In the genomic region with DNA sequence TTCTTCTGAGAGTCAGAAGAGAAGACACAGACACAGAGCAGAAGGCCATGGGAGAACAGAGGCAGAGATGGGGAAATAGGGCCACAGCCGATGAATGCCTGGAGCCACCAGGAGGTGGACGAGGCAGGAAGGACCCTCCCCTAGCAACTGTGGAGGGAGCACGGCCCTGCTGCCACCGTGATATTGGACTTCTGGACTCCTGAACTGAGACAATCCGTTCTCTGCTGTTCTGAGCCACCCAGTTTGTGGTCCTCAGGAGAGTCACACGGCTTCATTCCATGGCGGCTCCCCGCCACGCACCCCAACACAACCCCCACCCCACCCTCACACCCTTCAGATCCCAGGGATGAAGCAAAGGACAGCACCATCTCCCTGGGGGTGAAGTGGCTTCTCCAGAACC, we compare ENCODE assay signal across 28 cellular contexts.
"Had no signal": no experiment of that assay in that cellular context is flagged by ENCODE, and none has a peak within 500 bp of the region (broad histone marks: within the 10 kb centered on the region; RNA-seq: fewer than 3 reads in every experiment).

No MANE protein-coding gene starts in this region.

- H3K4me1 Mint-ChIP-seq: stimulated activated naive B cell treated with anti-CD40 and anti-IgM and Interleukin-4, amounts not matched to agents 10 μg/mL and 1 μg/mL and 100 μg/mL, for 72 hours had no signal

- H3K4me3 ChIP-seq: colonic mucosa, esophagus muscularis mucosa, gastroesophageal sphincter, heart left ventricle, pancreas, right lobe of liver, thoracic aorta, tibial nerve, upper lobe of left lung, uterus had no signal

- H3K36me3 Mint-ChIP-seq: naive thymus-derived CD4-positive, alpha-beta T cell; stimulated activated naive B cell treated with anti-CD40 and anti-IgM and Interleukin-4, amounts not matched to agents 10 μg/mL and 1 μg/mL and 100 μg/mL, for 72 hours had no signal

- H3K4me3 Mint-ChIP-seq: dendritic cell treated with granulocyte-macrophage colony-stimulating factor and Interleukin-4, amounts not matched to agents 40 ng/mL and 50 ng/mL, for 4 days; naive thymus-derived CD4-positive, alpha-beta T cell; nephron; stimulated activated naive B cell treated with anti-CD40 and anti-IgM and Interleukin-4, amounts not matched to agents 10 μg/mL and 1 μg/mL and 100 μg/mL, for 72 hours; stimulated activated naive CD8-positive, alpha-beta T cell treated with anti-CD3 and anti-CD28 coated beads, Interleukin-15, Interleukin-2, amounts not matched to agents 100 ng/mL and 50 ng/mL, for 24 hours had no signal

- FAIRE-seq: endothelial cell of umbilical vein, islet of Langerhans, pancreas, small intestine had no signal

- H3K27me3 ChIP-seq: colonic mucosa, esophagus muscularis mucosa, foreskin keratinocyte, gastroesophageal sphincter, pancreas, right lobe of liver, tibial nerve, upper lobe of left lung, uterus had no signal

- H3K36me3 ChIP-seq: colonic mucosa, esophagus muscularis mucosa, gastroesophageal sphincter, heart left ventricle, pancreas, right lobe of liver, thoracic aorta, tibial nerve, upper lobe of left lung, uterus had no signal

- H3K27ac Mint-ChIP-seq: dendritic cell treated with granulocyte-macrophage colony-stimulating factor and Interleukin-4, amounts not matched to agents 40 ng/mL and 50 ng/mL, for 4 days; naive thymus-derived CD4-positive, alpha-beta T cell; nephron; progenitor cell of endocrine pancreas; stimulated activated naive B cell treated with anti-CD40 and anti-IgM and Interleukin-4, amounts not matched to agents 10 μg/mL and 1 μg/mL and 100 μg/mL, for 72 hours; stimulated activated naive CD8-positive, alpha-beta T cell treated with anti-CD3 and anti-CD28 coated beads, Interleukin-15, Interleukin-2, amounts not matched to agents 100 ng/mL and 50 ng/mL, for 24 hours had no signal

- H3K27ac ChIP-seq: colonic mucosa, esophagus muscularis mucosa, foreskin keratinocyte, gastroesophageal sphincter, heart left ventricle, pancreas, right lobe of liver, thoracic aorta, tibial nerve, upper lobe of left lung, uterus had no signal

- H3K27me3 Mint-ChIP-seq: dendritic cell treated with granulocyte-macrophage colony-stimulating factor and Interleukin-4, amounts not matched to agents 40 ng/mL and 50 ng/mL, for 4 days; stimulated activated naive CD8-positive, alpha-beta T cell treated with anti-CD3 and anti-CD28 coated beads, Interleukin-15, Interleukin-2, amounts not matched to agents 100 ng/mL and 50 ng/mL, for 24 hours had no signal

- H3K9me3 Mint-ChIP-seq: dendritic cell treated with granulocyte-macrophage colony-stimulating factor and Interleukin-4, amounts not matched to agents 40 ng/mL and 50 ng/mL, for 4 days; nephron; stimulated activated naive B cell treated with anti-CD40 and anti-IgM and Interleukin-4, amounts not matched to agents 10 μg/mL and 1 μg/mL and 100 μg/mL, for 72 hours; stimulated activated naive CD8-positive, alpha-beta T cell treated with anti-CD3 and anti-CD28 coated beads, Interleukin-15, Interleukin-2, amounts not matched to agents 100 ng/mL and 50 ng/mL, for 24 hours had no signal

- DNase-seq: colonic mucosa; effector memory CD4-positive, alpha-beta T cell; foreskin keratinocyte; hippocampal formation; kidney glomerular epithelial cell; mesendoderm; midbrain; naive thymus-derived CD4-positive, alpha-beta T cell; occipital lobe; small intestine; stimulated activated CD4-positive, alpha-beta T cell treated with anti-CD3 and anti-CD28 coated beads, Interleukin-15, amount 100 ng/mL, for 24 hours; stimulated activated CD4-positive, alpha-beta T cell treated with anti-CD3 and anti-CD28 coated beads, Interleukin-2, amount 100 ng/mL, for 48 hours; stimulated activated naive B cell treated with anti-CD40 and anti-IgM and Interleukin-4, amounts not matched to agents 10 μg/mL and 1 μg/mL and 100 μg/mL, for 72 hours; upper lobe of left lung; uterus had no signal

- H3K9me3 ChIP-seq: colonic mucosa, esophagus muscularis mucosa, gastroesophageal sphincter, heart left ventricle, pancreas, right lobe of liver, thoracic aorta, upper lobe of left lung, uterus had no signal

- ATAC-seq: foreskin keratinocyte; gastroesophageal sphincter; heart left ventricle; naive thymus-derived CD4-positive, alpha-beta T cell; pancreas; right lobe of liver; stimulated activated naive B cell treated with anti-CD40 and anti-IgM and Interleukin-4, amounts not matched to agents 10 μg/mL and 1 μg/mL and 100 μg/mL, for 72 hours had no signal

- H3K4me1 ChIP-seq: colonic mucosa, esophagus muscularis mucosa, foreskin keratinocyte, gastroesophageal sphincter, heart left ventricle, pancreas, right lobe of liver, tibial nerve, upper lobe of left lung, uterus had no signal
